Comparison of ENCODE assay signal across 1 cellular context in the genomic region with DNA sequence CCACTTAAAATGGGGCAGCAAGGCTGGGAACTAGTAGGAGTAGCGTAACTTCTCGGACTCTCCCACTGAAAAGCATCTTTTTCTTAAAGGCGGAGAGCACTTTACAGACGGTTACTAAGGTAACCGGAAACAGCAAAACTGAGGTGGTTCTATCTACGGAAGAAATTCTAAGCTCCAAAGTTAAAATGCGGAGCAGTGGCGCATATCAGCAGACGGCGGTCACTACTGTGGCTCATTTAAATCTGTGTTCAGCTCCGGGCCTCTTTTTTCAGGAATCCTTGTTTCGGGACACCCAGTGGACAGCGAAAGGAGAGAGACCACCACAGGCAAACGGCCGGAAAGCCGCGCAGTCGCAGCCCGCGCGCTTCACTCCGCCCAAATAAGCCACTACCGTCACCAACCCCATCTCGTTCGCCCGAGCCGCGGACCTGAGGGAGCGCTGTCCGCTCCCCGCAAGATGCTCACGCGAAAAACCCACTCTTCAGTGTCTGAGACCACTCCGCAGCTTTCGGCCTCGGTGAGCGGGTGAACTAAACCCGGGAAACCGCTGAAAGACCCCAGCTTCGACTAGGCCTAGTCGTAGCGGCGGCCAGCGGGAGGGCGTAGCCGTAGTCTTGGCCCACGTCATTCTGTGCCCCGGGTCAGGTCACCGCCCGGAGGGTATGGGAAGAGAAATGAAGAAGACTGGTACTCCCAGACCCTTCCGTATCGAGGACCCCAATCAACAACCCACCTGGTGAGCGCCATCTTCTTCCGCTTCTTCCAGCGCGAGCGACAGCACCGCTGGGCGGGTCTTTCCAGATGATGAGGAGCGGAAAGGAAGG.
TF ChIP-seq lines count a peak whose summit lies in the region.

SNW1 (minus strand) TSS at position 776 of the 824 bp plus-strand sequence; CDS start at position 747, 29 bp downstream.

TF ChIP-seq in HepG2, 621 proteins besides CTCF, POLR2A, EP300 and RAD21 (continued from another document and continues in another):
- TF ChIP-seq MAF1 (CRISPR knock-in tag; IDR thresholded peaks at IDR 0.05; ENCODE audit: borderline replicate concordance), result no peak
- TF ChIP-seq ZNF34 (CRISPR knock-in tag; IDR thresholded peaks at IDR 0.05; ENCODE audit: borderline replicate concordance), result no peak
- no peak for TF ChIP-seq SETDB1 (CRISPR knock-in tag; IDR thresholded peaks at IDR 0.05; ENCODE audit: borderline replicate concordance)
- TF ChIP-seq ZNF503 (CRISPR knock-in tag; IDR thresholded peaks at IDR 0.05), result no peak
- peak; percentile 79; the same call in 1 of the 2 replicates for TF ChIP-seq MXD1 (CRISPR knock-in tag; IDR thresholded peaks at IDR 0.05)
- TF ChIP-seq, protein P1, sequence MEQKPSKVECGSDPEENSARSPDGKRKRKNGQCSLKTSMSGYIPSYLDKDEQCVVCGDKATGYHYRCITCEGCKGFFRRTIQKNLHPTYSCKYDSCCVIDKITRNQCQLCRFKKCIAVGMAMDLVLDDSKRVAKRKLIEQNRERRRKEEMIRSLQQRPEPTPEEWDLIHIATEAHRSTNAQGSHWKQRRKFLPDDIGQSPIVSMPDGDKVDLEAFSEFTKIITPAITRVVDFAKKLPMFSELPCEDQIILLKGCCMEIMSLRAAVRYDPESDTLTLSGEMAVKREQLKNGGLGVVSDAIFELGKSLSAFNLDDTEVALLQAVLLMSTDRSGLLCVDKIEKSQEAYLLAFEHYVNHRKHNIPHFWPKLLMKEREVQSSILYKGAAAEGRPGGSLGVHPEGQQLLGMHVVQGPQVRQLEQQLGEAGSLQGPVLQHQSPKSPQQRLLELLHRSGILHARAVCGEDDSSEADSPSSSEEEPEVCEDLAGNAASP (CRISPR knock-in tag; IDR thresholded peaks at IDR 0.05; ENCODE audit: borderline replicate concordance), result 0 out of 2 replicates have a peak, but pooled peaks have one; percentile 27
- TF ChIP-seq, protein P2, sequence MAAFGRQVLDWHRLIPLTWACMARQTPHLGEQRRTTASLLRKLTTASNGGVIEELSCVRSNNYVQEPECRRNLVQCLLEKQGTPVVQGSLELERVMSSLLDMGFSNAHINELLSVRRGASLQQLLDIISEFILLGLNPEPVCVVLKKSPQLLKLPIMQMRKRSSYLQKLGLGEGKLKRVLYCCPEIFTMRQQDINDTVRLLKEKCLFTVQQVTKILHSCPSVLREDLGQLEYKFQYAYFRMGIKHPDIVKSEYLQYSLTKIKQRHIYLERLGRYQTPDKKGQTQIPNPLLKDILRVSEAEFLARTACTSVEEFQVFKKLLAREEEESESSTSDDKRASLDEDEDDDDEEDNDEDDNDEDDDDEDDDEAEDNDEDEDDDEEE (CRISPR knock-in tag; IDR thresholded peaks at IDR 0.05), result no peak
- TF ChIP-seq SMAD9 (CRISPR knock-in tag; IDR thresholded peaks at IDR 0.05), result no peak
- TF ChIP-seq ZNF772 (CRISPR knock-in tag; IDR thresholded peaks at IDR 0.05), result peak; percentile 64; the same call in 1 of the 2 replicates
- TF ChIP-seq SMARCC2 (IDR thresholded peaks at IDR 0.05), result no peak
- no peak for TF ChIP-seq ZNF710 (CRISPR knock-in tag; IDR thresholded peaks at IDR 0.05; ENCODE audit: borderline replicate concordance)
- no peak for TF ChIP-seq ZNF207 (IDR thresholded peaks at IDR 0.05; ENCODE audit: borderline replicate concordance)
- no peak for TF ChIP-seq ATF2 (CRISPR knock-in tag; IDR thresholded peaks at IDR 0.05)
- TF ChIP-seq HOXA7 (CRISPR knock-in tag; IDR thresholded peaks at IDR 0.05), result no peak
- TF ChIP-seq ZSCAN5A (CRISPR knock-in tag; IDR thresholded peaks at IDR 0.05; ENCODE audit: borderline replicate concordance), result no peak
- no peak for TF ChIP-seq SOX13 (IDR thresholded peaks at IDR 0.05)
- TF ChIP-seq SOX13 (CRISPR knock-in tag; conservative IDR thresholded peaks at IDR 0.05 in 1 of 2, IDR thresholded peaks at IDR 0.05 in 1 of 2), result peak in 1 of 2 experiments; percentile 4; a peak in 1 of 4 replicates
- no peak for TF ChIP-seq SKI (IDR thresholded peaks at IDR 0.05; ENCODE audit: partially characterized antibody)
- TF ChIP-seq DPF2 (CRISPR knock-in tag; IDR thresholded peaks at IDR 0.05; ENCODE audit: borderline replicate concordance, low read depth), result no peak
- TF ChIP-seq ZNF703 (CRISPR knock-in tag; IDR thresholded peaks at IDR 0.05; ENCODE audit: borderline replicate concordance), result no peak
- TF ChIP-seq, protein P3, sequence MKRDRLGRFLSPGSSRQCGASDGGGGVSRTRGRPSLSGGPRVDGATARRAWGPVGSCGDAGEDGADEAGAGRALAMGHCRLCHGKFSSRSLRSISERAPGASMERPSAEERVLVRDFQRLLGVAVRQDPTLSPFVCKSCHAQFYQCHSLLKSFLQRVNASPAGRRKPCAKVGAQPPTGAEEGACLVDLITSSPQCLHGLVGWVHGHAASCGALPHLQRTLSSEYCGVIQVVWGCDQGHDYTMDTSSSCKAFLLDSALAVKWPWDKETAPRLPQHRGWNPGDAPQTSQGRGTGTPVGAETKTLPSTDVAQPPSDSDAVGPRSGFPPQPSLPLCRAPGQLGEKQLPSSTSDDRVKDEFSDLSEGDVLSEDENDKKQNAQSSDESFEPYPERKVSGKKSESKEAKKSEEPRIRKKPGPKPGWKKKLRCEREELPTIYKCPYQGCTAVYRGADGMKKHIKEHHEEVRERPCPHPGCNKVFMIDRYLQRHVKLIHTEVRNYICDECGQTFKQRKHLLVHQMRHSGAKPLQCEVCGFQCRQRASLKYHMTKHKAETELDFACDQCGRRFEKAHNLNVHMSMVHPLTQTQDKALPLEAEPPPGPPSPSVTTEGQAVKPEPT (CRISPR knock-in tag; IDR thresholded peaks at IDR 0.05; ENCODE audit: low read depth), result no peak
- TF ChIP-seq, protein P4, sequence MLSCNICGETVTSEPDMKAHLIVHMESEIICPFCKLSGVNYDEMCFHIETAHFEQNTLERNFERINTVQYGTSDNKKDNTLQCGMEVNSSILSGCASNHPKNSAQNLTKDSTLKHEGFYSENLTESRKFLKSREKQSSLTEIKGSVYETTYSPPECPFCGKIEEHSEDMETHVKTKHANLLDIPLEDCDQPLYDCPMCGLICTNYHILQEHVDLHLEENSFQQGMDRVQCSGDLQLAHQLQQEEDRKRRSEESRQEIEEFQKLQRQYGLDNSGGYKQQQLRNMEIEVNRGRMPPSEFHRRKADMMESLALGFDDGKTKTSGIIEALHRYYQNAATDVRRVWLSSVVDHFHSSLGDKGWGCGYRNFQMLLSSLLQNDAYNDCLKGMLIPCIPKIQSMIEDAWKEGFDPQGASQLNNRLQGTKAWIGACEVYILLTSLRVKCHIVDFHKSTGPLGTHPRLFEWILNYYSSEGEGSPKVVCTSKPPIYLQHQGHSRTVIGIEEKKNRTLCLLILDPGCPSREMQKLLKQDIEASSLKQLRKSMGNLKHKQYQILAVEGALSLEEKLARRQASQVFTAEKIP (CRISPR knock-in tag; IDR thresholded peaks at IDR 0.05; ENCODE audit: borderline replicate concordance), result no peak
- no peak for TF ChIP-seq ETS1 (CRISPR knock-in tag; IDR thresholded peaks at IDR 0.05)
- TF ChIP-seq ZC3H4 (CRISPR knock-in tag; IDR thresholded peaks at IDR 0.05; ENCODE audit: borderline replicate concordance), result no peak
- no peak for TF ChIP-seq ZNF564 (CRISPR knock-in tag; IDR thresholded peaks at IDR 0.05)
- TF ChIP-seq EED (CRISPR knock-in tag; IDR thresholded peaks at IDR 0.05), result peak; percentile 27; the same call in 1 of the 2 replicates
- TF ChIP-seq YEATS4 (CRISPR knock-in tag; IDR thresholded peaks at IDR 0.05; ENCODE audit: borderline replicate concordance), result peak; percentile 68; the same call in 1 of the 2 replicates
- TF ChIP-seq KDM4B (CRISPR knock-in tag; IDR thresholded peaks at IDR 0.05), result no peak; the same call in 1 of the 2 replicates
- 0 out of 2 replicates have a peak, but pooled peaks have one; percentile 21 for TF ChIP-seq TFDP2 (CRISPR knock-in tag; IDR thresholded peaks at IDR 0.05)
- TF ChIP-seq MZF1 (CRISPR knock-in tag; IDR thresholded peaks at IDR 0.05; ENCODE audit: borderline replicate concordance), result no peak
- TF ChIP-seq, protein P5, sequence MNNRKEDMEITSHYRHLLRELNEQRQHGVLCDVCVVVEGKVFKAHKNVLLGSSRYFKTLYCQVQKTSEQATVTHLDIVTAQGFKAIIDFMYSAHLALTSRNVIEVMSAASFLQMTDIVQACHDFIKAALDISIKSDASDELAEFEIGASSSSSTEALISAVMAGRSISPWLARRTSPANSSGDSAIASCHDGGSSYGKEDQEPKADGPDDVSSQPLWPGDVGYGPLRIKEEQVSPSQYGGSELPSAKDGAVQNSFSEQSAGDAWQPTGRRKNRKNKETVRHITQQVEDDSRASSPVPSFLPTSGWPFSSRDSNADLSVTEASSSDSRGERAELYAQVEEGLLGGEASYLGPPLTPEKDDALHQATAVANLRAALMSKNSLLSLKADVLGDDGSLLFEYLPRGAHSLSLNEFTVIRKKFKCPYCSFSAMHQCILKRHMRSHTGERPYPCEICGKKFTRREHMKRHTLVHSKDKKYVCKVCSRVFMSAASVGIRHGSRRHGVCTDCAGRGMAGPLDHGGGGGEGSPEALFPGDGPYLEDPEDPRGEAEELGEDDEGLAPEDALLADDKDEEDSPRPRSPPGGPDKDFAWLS (CRISPR knock-in tag; IDR thresholded peaks at IDR 0.05; ENCODE audit: borderline replicate concordance), result no peak
- TF ChIP-seq FOSL1 (CRISPR knock-in tag; IDR thresholded peaks at IDR 0.05; ENCODE audit: borderline replicate concordance), result no peak
- TF ChIP-seq KDM2A (CRISPR knock-in tag; IDR thresholded peaks at IDR 0.05; ENCODE audit: borderline replicate concordance, low read depth), result peak; percentile 81
- TF ChIP-seq DMAP1 (CRISPR knock-in tag; IDR thresholded peaks at IDR 0.05), result peak; percentile 92
- no peak for TF ChIP-seq BCL6 (CRISPR knock-in tag; IDR thresholded peaks at IDR 0.05)
- TF ChIP-seq TOE1 (CRISPR knock-in tag; IDR thresholded peaks at IDR 0.05), result no peak
- no peak for TF ChIP-seq TRIM24 (CRISPR knock-in tag; IDR thresholded peaks at IDR 0.05)
- no peak for TF ChIP-seq ZNF746 (CRISPR knock-in tag; IDR thresholded peaks at IDR 0.05)
